Comparison of ENCODE assay signal across 8 cellular contexts in genomic region chr1:235866207-235866912, GRCh38. TPM values are rescaled to one million over a fixed set of nuclear protein-coding genes. Genes with fewer than 3 reads are reported as not detected.
DNase-seq lines count a peak whose midpoint lies in the region; ATAC-seq, FAIRE-seq and TF ChIP-seq lines count a peak whose summit lies in the region.

Gene LYST, minus strand, starts transcription at chr1:235866906. Its CDS starts 36,489 bp downstream, at chr1:235830417.

- no peaks in the 10 kb centered on the region for H3K36me3 Mint-ChIP-seq in astrocyte (ENCODE audit: low read depth, unreplicated experiment)

- peaks cover 37% of the 10 kb centered on the region for H3K79me2 ChIP-seq in astrocyte (ENCODE audit: insufficient read depth, low read length)

- peaks cover 1% of the 10 kb centered on the region for H3K27me3 Mint-ChIP-seq in astrocyte (ENCODE audit: low read depth, unreplicated experiment)

- H4K20me1 ChIP-seq in astrocyte (ENCODE audit: insufficient read depth, low read length): peaks cover 9% of the 10 kb centered on the region

- peak within 1 kb of the TSS; percentile 97 for H3K4me2 ChIP-seq in astrocyte (ENCODE audit: low read length)

- H3K9me3 Mint-ChIP-seq in astrocyte (ENCODE audit: unreplicated experiment): no peaks in the 10 kb centered on the region

- H3K27ac ChIP-seq in astrocyte (ENCODE audit: low read depth, low read length): peak within 1 kb of the TSS; percentile 83

- H3K9me3 ChIP-seq in ES-I3 (ENCODE audit: control insufficient read depth, insufficient read depth, low read length): no peaks in the 10 kb centered on the region
- no peaks in the 10 kb centered on the region for H3K9me3 ChIP-seq in astrocyte (ENCODE audit: insufficient read depth, low read depth, low read length)

- peak; percentile 49 for ATAC-seq in GM21619 (IDR thresholded peaks at IDR 0.05; ENCODE audit: unreplicated experiment)

- peaks cover 12% of the 10 kb centered on the region for H3K4me1 Mint-ChIP-seq in astrocyte (ENCODE audit: low read depth, unreplicated experiment)

- peak; percentile 30 for TF ChIP-seq CTCF in astrocyte (IDR thresholded peaks at IDR 0.05; ENCODE audit: insufficient read depth, low read depth, low read length)

- peak within 1 kb of the TSS; percentile 99 for H2AFZ ChIP-seq in astrocyte (ENCODE audit: low read depth, low read length)

- no peaks in the 10 kb centered on the region for H3K27me3 ChIP-seq in astrocyte (ENCODE audit: insufficient read depth, low read length)

- no peak for FAIRE-seq in astrocyte (lab: Jason Lieb, UNC)

- peak within 1 kb of the TSS; percentile 91 for H3K27ac Mint-ChIP-seq in astrocyte (ENCODE audit: unreplicated experiment)

- H3K4me1 ChIP-seq in ES-I3 (ENCODE audit: insufficient read depth, low read length) (no peaks in the 10 kb centered on the region; the same call in 1 of the 2 replicates), astrocyte (ENCODE audit: insufficient read depth, low read length) (peaks cover 10% of the 10 kb centered on the region)

- peak within 1 kb of the TSS; percentile 97 for H3K4me3 Mint-ChIP-seq in astrocyte (ENCODE audit: unreplicated experiment)

- H3K36me3 ChIP-seq in ES-I3 (ENCODE audit: insufficient read depth, low read length): no peaks in the 10 kb centered on the region
- H3K36me3 ChIP-seq in astrocyte (ENCODE audit: insufficient read depth, low read length): no peaks in the 10 kb centered on the region

- peak within 1 kb of the TSS; percentile 84 for H3K4me3 ChIP-seq in astrocyte (ENCODE audit: insufficient read depth, low read depth, low read length)

- peak within 1 kb of the TSS; percentile 97 for H3K9ac ChIP-seq in ES-I3 (ENCODE audit: low read depth, low read length)
- H3K9ac ChIP-seq in astrocyte (ENCODE audit: low read length): peak within 1 kb of the TSS; percentile 90

- DNase-seq in HuH-7.5 (ENCODE audit: low spot score) (peak; percentile 40), T-helper 1 cell (peak; percentile 28 to 62 (median 45)), astrocyte (ENCODE audit: low read depth) (no peak), hepatic stellate cell (ENCODE audit: low spot score) (peak; percentile 44), retina (peak; percentile 94), superior temporal gyrus (ENCODE audit: extremely low spot score) (no peak)

RNA-seq across cellular contexts. Expression of gene LYST, which starts in this region (rescaled TPM):
- total RNA-seq in astrocyte: 12.5 and 15.7 TPM in 2 replicates

Comparison
In these comparisons a context has a peak if more than half of its experiments do, and no peak if none do; other contexts are left out.
1. DNase-seq: peak in HuH-7.5 (single experiment), T-helper 1 cell (5 of 5), hepatic stellate cell (single experiment) and retina (single experiment); none in astrocyte (single experiment) and superior temporal gyrus (single experiment).